ENCODE assay signal across 8 cellular contexts in the genomic region with DNA sequence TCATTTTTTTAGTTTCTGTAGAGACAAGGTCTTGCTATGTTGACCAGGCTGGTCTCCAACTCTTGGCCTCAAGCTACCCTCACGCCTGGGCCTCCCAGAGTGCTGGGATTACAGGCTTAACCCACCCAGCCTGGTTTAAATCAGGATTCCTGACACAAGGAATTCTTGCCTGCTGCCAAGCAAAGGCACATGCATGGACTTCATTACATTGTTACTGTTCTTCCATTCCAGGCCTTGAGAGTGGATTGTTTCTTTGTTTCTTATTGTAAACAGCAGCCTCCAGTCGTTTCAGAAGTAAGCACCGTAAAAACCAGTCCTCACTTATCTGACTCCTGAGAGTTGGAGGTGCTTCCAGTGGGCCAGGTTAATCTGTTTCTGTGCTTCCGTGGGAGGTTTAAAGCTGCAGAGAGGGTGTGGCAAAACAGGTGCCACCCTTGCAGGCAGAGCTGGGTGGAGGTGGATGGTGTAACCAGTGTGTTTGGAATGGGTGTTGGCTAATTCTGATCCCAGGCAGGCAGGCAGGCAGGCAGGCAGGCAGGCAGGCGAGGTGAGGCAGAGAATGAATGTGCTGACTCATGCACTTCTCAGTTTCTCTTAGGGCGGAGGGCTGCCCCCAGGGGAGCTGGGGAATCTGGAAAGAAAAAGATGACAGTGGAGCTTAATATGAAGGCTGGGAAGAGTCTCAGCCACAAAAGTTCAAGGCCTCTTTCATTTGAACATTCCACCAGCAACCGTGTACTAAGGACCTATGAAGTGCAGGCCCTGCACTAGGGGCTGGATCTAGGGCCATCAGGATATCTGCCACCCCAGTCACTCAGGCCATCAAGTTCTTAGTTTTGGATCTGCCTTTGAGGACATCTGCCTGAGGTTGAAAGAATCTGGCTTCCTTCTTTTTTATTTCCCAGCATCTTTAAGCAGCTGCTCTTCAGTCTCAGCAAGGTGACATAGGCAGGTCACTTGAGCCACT.
DNase-seq lines count a peak whose midpoint lies in the region; ATAC-seq and TF ChIP-seq lines count a peak whose summit lies in the region.

No MANE protein-coding gene starts in this region.

- POLR2A ChIA-PET in RWPE1 (lab: Yijun Ruan, JAX; ENCODE audit: low non-redundant PET), result no interaction called here

- no peak for ATAC-seq in GM21825 (IDR thresholded peaks at IDR 0.05; ENCODE audit: unreplicated experiment)

- CTCF ChIA-PET in RWPE1 (lab: Yijun Ruan, JAX), result no interaction called here

- peak overlapping the region; percentile 89 for H3K27ac ChIP-seq in RWPE1

- no peak for TF ChIP-seq CTCF in RWPE1 (conservative IDR thresholded peaks at IDR 0.05; ENCODE audit: low read depth)

- DNase-seq in NCI-H2196 (lab: John Stamatoyannopoulos, UW; ENCODE audit: unreplicated experiment) (peak; percentile 2), NCI-H2196 treated with DMSO at 0.1 percent for 48 hours (lab: John Stamatoyannopoulos, UW; ENCODE audit: unreplicated experiment) (no peak), RWPE1 (ENCODE audit: low spot score) (peak; percentile 90), hepatic stellate cell (ENCODE audit: low spot score) (peak; percentile 53), stromal cell of bone marrow (ENCODE audit: low read depth) (peak; percentile 40), NCI-H1048 (lab: John Stamatoyannopoulos, UW) (no peak)
- no peak for DNase-seq in activated naive CD4-positive, alpha-beta T cell (lab: John Stamatoyannopoulos, UW)

Comparison
In these comparisons a context has a peak if more than half of its experiments do, and no peak if none do; other contexts are left out.
1. DNase-seq: peak in NCI-H2196 (single experiment), RWPE1 (single experiment), hepatic stellate cell (single experiment) and stromal cell of bone marrow (single experiment); none in NCI-H2196 treated with DMSO at 0.1 percent for 48 hours (single experiment), activated naive CD4-positive, alpha-beta T cell (0 of 4) and NCI-H1048 (single experiment).